In genomic region chr17:42832934-42833770, GRCh38 we compare ENCODE assay signal across 8 cellular contexts. TPM values are rescaled to one million over a fixed set of nuclear protein-coding genes. Genes with fewer than 3 reads are reported as not detected.
DNase-seq lines count a peak whose midpoint lies in the region; ATAC-seq and TF ChIP-seq lines count a peak whose summit lies in the region.

Gene PSME3, plus strand, starts transcription at chr17:42833397. Its CDS starts 235 bp downstream, at chr17:42833632.

- H3K27me3 ChIP-seq in CD4-positive, CD25-positive, alpha-beta regulatory T cell (ENCODE audit: control insufficient read depth, insufficient read depth, low read length): no peaks in the 10 kb centered on the region
- H3K27me3 ChIP-seq in lower lobe of right lung (ENCODE audit: low read depth): no peaks in the 10 kb centered on the region

- intact Hi-C loops in activated CD8-positive, alpha-beta T cell treated with anti-CD3 and anti-CD28 coated beads for 36 hours (cut with micrococcal nuclease): no loop called here
- intact Hi-C loops in lower lobe of right lung (cut with DNase I): no loop called here

- peak within 1 kb of the TSS; percentile 95 to 99 (median 98) for H3K4me3 Mint-ChIP-seq in CD4-positive, CD25-positive, alpha-beta regulatory T cell
- H3K4me3 Mint-ChIP-seq in activated CD8-positive, alpha-beta T cell treated with anti-CD3 and anti-CD28 coated beads for 36 hours: peak within 1 kb of the TSS; percentile 94

- ATAC-seq in CD4-positive, CD25-positive, alpha-beta regulatory T cell (ENCODE audit: low read depth in 2 of 2): peak; percentile 88 to 91
- ATAC-seq in GM19395 (IDR thresholded peaks at IDR 0.05; ENCODE audit: unreplicated experiment) (peak; percentile 87), HG03565 (IDR thresholded peaks at IDR 0.05; ENCODE audit: unreplicated experiment) (peak; percentile 84), lower lobe of right lung (peak; percentile 96 to 98)
- peak; percentile 89 for ATAC-seq in activated CD8-positive, alpha-beta T cell treated with anti-CD3 and anti-CD28 coated beads for 36 hours

- H3K4me1 ChIP-seq in CD4-positive, CD25-positive, alpha-beta regulatory T cell (ENCODE audit: control insufficient read depth, insufficient read depth, low read length, poor library complexity, severe bottlenecking): peaks cover 13% of the 10 kb centered on the region
- peaks cover 26% of the 10 kb centered on the region for H3K4me1 ChIP-seq in lower lobe of right lung

- H3K9me3 Mint-ChIP-seq in CD4-positive, CD25-positive, alpha-beta regulatory T cell: peaks cover 0 to 3% (median 0%) of the 10 kb centered on the region in 7 donors
- no peaks in the 10 kb centered on the region for H3K9me3 Mint-ChIP-seq in activated CD8-positive, alpha-beta T cell treated with anti-CD3 and anti-CD28 coated beads for 36 hours

- peaks cover 18% of the 10 kb centered on the region for H3K36me3 ChIP-seq in CD4-positive, CD25-positive, alpha-beta regulatory T cell (ENCODE audit: control insufficient read depth, insufficient read depth, low read length)
- peaks cover 36% of the 10 kb centered on the region for H3K36me3 ChIP-seq in lower lobe of right lung

- peak; percentile 88 to 94 (median 90) for DNase-seq in CD4-positive, CD25-positive, alpha-beta regulatory T cell
- DNase-seq in NCI-H82 treated with DMSO at 0.1 percent for 48 hours (lab: John Stamatoyannopoulos, UW; ENCODE audit: unreplicated experiment): peak; percentile 63
- DNase-seq in activated CD8-positive, alpha-beta T cell treated with anti-CD3 and anti-CD28 coated beads for 36 hours: peak; percentile 92
- DNase-seq in ecto neural progenitor cell (ENCODE audit: low spot score): peak; percentile 98
- peak; percentile 95 for DNase-seq in lower lobe of right lung
- DNase-seq in stimulated activated CD4-positive, alpha-beta T cell treated with anti-CD3 and anti-CD28 coated beads, TNF-alpha, amount 100 ng/mL, for 24 hours (ENCODE audit: low read depth in 3 of 3): peak; percentile 78 to 89 (median 80)

- peak within 1 kb of the TSS; percentile 94 for H3K27ac ChIP-seq in CD4-positive, CD25-positive, alpha-beta regulatory T cell (ENCODE audit: insufficient read depth, low read length, poor library complexity, severe bottlenecking)
- H3K27ac ChIP-seq in lower lobe of right lung: peak within 1 kb of the TSS; percentile 92

- H3K4me3 ChIP-seq in CD4-positive, CD25-positive, alpha-beta regulatory T cell (ENCODE audit: low read depth, low read length): peak within 1 kb of the TSS; percentile 97
- H3K4me3 ChIP-seq in lower lobe of right lung: peak within 1 kb of the TSS; percentile 93

- peaks cover 12% of the 10 kb centered on the region for H3K36me3 Mint-ChIP-seq in CD4-positive, CD25-positive, alpha-beta regulatory T cell
- H3K36me3 Mint-ChIP-seq in activated CD8-positive, alpha-beta T cell treated with anti-CD3 and anti-CD28 coated beads for 36 hours (ENCODE audit: low read depth): peaks cover 26% of the 10 kb centered on the region

- peak within 1 kb of the TSS; percentile 97 to 99 (median 98) for H3K27ac Mint-ChIP-seq in CD4-positive, CD25-positive, alpha-beta regulatory T cell
- H3K27ac Mint-ChIP-seq in activated CD8-positive, alpha-beta T cell treated with anti-CD3 and anti-CD28 coated beads for 36 hours: peak within 1 kb of the TSS; percentile 99

- POLR2A ChIA-PET in activated CD8-positive, alpha-beta T cell treated with anti-CD3 and anti-CD28 coated beads for 36 hours (lab: Charles Lee): interaction anchor here (0.6 to 2.9 kb wide), 13 partner anchors 9 to 639 kb away, joined by 3 to 27 read pairs (median 5); partner anchors contain the start of genes AOC2, AOC3, BECN1 and GHDC

- peaks cover 10% of the 10 kb centered on the region for H3K27me3 Mint-ChIP-seq in CD4-positive, CD25-positive, alpha-beta regulatory T cell
- no peaks in the 10 kb centered on the region for H3K27me3 Mint-ChIP-seq in activated CD8-positive, alpha-beta T cell treated with anti-CD3 and anti-CD28 coated beads for 36 hours

- no peaks in the 10 kb centered on the region for H3K9me3 ChIP-seq in CD4-positive, CD25-positive, alpha-beta regulatory T cell (ENCODE audit: control insufficient read depth in 2 of 2, low read length in 2 of 2)
- no peaks in the 10 kb centered on the region for H3K9me3 ChIP-seq in lower lobe of right lung

- peaks cover 8 to 29% (median 18%) of the 10 kb centered on the region in 4 donors for H3K4me1 Mint-ChIP-seq in CD4-positive, CD25-positive, alpha-beta regulatory T cell
- H3K4me1 Mint-ChIP-seq in activated CD8-positive, alpha-beta T cell treated with anti-CD3 and anti-CD28 coated beads for 36 hours (ENCODE audit: low read depth): peaks cover 19% of the 10 kb centered on the region

- CTCF ChIA-PET in activated CD8-positive, alpha-beta T cell treated with anti-CD3 and anti-CD28 coated beads for 36 hours (lab: Charles Lee): interaction anchor here (0.6 to 4.1 kb wide), 11 partner anchors 9 to 379 kb away, joined by 3 to 35 read pairs (median 4); partner anchors contain the start of genes BECN1, RPL27 and TMEM106A

- no peak for TF ChIP-seq CTCF in activated CD8-positive, alpha-beta T cell treated with anti-CD3 and anti-CD28 coated beads for 36 hours (IDR thresholded peaks at IDR 0.05)
- TF ChIP-seq CTCF in lower lobe of right lung (IDR thresholded peaks at IDR 0.05): no peak

RNA-seq across cellular contexts. Expression of gene PSME3, which starts in this region (rescaled TPM):
- 66.7 TPM for total RNA-seq in CD4-positive, CD25-positive, alpha-beta regulatory T cell
- polyA plus RNA-seq in CD4-positive, CD25-positive, alpha-beta regulatory T cell: 100 to 1,000 TPM; 114 to 129 (median 127) TPM
- total RNA-seq in activated CD8-positive, alpha-beta T cell treated with anti-CD3 and anti-CD28 coated beads for 36 hours: 100 to 1,000 TPM; 124 to 132 TPM
- total RNA-seq in lower lobe of right lung: 81.6 TPM

Comparison
In these comparisons a context has a peak if more than half of its experiments do, and no peak if none do; other contexts are left out.
1. Peak in every context shown above with its lines: DNase-seq, ATAC-seq, H3K4me3 ChIP-seq and H3K27ac ChIP-seq.